In the genomic region with DNA sequence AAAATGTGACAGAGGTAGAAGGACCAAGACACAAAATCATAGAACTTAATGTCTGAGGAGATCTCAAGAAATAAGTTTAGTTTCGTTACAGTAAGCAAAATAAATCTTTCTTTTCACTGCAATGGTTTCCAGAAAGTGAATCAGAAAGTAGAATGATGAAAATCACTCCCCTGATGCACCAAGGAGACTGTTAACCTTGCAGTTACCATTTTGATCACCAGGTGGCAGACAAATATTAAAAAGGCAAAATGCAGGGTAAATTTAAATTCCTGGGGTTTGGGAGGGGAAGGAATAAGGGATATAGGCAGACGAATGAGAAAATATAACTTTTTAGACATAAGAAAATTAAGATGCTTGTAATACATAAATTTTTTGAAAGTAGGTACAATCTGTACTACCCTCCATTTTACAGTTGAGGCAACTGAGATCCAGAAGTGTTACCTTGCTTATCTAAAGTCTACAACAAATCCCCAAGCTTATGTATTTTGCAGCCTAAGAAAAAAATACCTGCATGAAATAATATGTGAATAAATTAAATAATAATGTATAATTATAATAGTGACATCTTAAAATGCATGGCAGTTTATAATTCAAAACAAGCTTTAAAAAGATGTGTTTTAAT, we compare ENCODE assay signal across 8 cellular contexts.
DNase-seq lines count a peak whose midpoint lies in the region; ATAC-seq and TF ChIP-seq lines count a peak whose summit lies in the region.

No MANE protein-coding gene starts in this region.

- DNase-seq in NCI-H146 (lab: John Stamatoyannopoulos, UW) (peak; percentile 14), NCI-H146 treated with DMSO at 0.1 percent for 48 hours (lab: John Stamatoyannopoulos, UW; ENCODE audit: unreplicated experiment) (no peak), NCI-H82 (lab: John Stamatoyannopoulos, UW) (peak; percentile 69), midbrain (lab: John Stamatoyannopoulos, UW) (peak; percentile 7), omental fat pad (ENCODE audit: low spot score) (no peak)
- DNase-seq in central memory CD4-positive, alpha-beta T cell, result peak; percentile 8

- peak; percentile 87 for ATAC-seq in GM18868 (IDR thresholded peaks at IDR 0.05; ENCODE audit: unreplicated experiment)
- ATAC-seq in HG03060 (IDR thresholded peaks at IDR 0.05; ENCODE audit: low read depth, unreplicated experiment), result peak; percentile 49
- no peak for ATAC-seq in omental fat pad (ENCODE audit: low FRiP score)

- TF ChIP-seq CTCF in omental fat pad (IDR thresholded peaks at IDR 0.05), result peak in 1 of 3 donors; percentile 21

Comparison
In these comparisons a context has a peak if more than half of its experiments do, and no peak if none do; other contexts are left out.
1. DNase-seq: peak in NCI-H146 (single experiment), NCI-H82 (single experiment), central memory CD4-positive, alpha-beta T cell (single experiment) and midbrain (single experiment); none in NCI-H146 treated with DMSO at 0.1 percent for 48 hours (single experiment) and omental fat pad (single experiment).